Comparison of ENCODE assay signal across 1 cellular context in genomic region chr2:237744613-237745249, GRCh38.
A peak's percentile ranks its signal among the peaks of the same experiment; 100 is the strongest.
TF ChIP-seq lines count a peak whose summit lies in the region.

No MANE protein-coding gene starts in this region.

TF ChIP-seq in HepG2, 621 proteins besides CTCF, POLR2A, EP300 and RAD21 (continued from another document and continues in another):
- TF ChIP-seq, protein P1, sequence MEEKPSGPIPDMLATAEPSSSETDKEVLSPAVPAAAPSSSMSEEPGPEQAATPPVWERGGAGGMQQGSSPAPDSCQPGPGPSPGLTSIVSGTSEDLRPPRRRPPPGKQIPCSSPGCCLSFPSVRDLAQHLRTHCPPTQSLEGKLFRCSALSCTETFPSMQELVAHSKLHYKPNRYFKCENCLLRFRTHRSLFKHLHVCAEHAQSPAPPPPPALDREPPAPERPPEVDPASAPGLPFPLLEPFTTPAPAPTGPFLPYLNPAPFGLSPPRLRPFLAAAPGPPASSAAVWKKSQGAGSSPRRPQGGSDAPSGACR (CRISPR knock-in tag; IDR thresholded peaks at IDR 0.05): 0 out of 2 replicates have a peak, but pooled peaks have one; percentile 17
- TF ChIP-seq ZMYM3 (CRISPR knock-in tag; IDR thresholded peaks at IDR 0.05) (peak; percentile 13; the same call in 1 of the 2 replicates), SAP130 (CRISPR knock-in tag; IDR thresholded peaks at IDR 0.05; ENCODE audit: low read depth) (peak; percentile 63), MLLT10 (CRISPR knock-in tag; IDR thresholded peaks at IDR 0.05) (no peak), ATAD3A (CRISPR knock-in tag; IDR thresholded peaks at IDR 0.05) (0 out of 2 replicates have a peak, but pooled peaks have one; percentile 12), BORCS8-MEF2B (CRISPR knock-in tag; IDR thresholded peaks at IDR 0.05) (peak; percentile 64; the same call in 1 of the 2 replicates), SYNCRIP (IDR thresholded peaks at IDR 0.05; ENCODE audit: insufficient read depth, low read depth, low read length) (no peak), ZNF180 (CRISPR knock-in tag; IDR thresholded peaks at IDR 0.05; ENCODE audit: borderline replicate concordance, low read depth) (no peak), NCOA5 (CRISPR knock-in tag; IDR thresholded peaks at IDR 0.05) (no peak), MTF2 (CRISPR knock-in tag; IDR thresholded peaks at IDR 0.05; ENCODE audit: borderline replicate concordance) (no peak), ZNF713 (CRISPR knock-in tag; IDR thresholded peaks at IDR 0.05) (0 out of 2 replicates have a peak, but pooled peaks have one; percentile 58), HNRNPH1 (optimal IDR thresholded peaks at IDR 0.05; ENCODE audit: low read depth, low read length) (no peak), ZNF614 (CRISPR knock-in tag; IDR thresholded peaks at IDR 0.05; ENCODE audit: borderline replicate concordance) (peak; percentile 61; the same call in 1 of the 2 replicates), EED (CRISPR knock-in tag; IDR thresholded peaks at IDR 0.05) (peak; percentile 77; the same call in 1 of the 2 replicates), ZNF839 (CRISPR knock-in tag; IDR thresholded peaks at IDR 0.05; ENCODE audit: borderline replicate concordance) (peak; percentile 76; the same call in 1 of the 2 replicates), GABPA (IDR thresholded peaks at IDR 0.05; ENCODE audit: low read depth, low read length) (no peak), GABPA (CRISPR knock-in tag; IDR thresholded peaks at IDR 0.05; ENCODE audit: low read depth) (no peak), CBX1 (IDR thresholded peaks at IDR 0.05; ENCODE audit: low read depth) (peak; percentile 23), ZNF768 (CRISPR knock-in tag; IDR thresholded peaks at IDR 0.05) (0 out of 2 replicates have a peak, but pooled peaks have one; percentile 27), ZNF230 (CRISPR knock-in tag; IDR thresholded peaks at IDR 0.05) (no peak), TFE3 (CRISPR knock-in tag; IDR thresholded peaks at IDR 0.05) (peak; percentile 44; the same call in 1 of the 2 replicates), CC2D1A (CRISPR knock-in tag; IDR thresholded peaks at IDR 0.05) (no peak), AGO1 (IDR thresholded peaks at IDR 0.05; ENCODE audit: low read depth, low read length, poor library complexity, severe bottlenecking) (peak; percentile 32), ZNF205 (CRISPR knock-in tag; IDR thresholded peaks at IDR 0.05) (no peak), CAMTA2 (CRISPR knock-in tag; IDR thresholded peaks at IDR 0.05; ENCODE audit: borderline replicate concordance) (0 out of 2 replicates have a peak, but pooled peaks have one; percentile 75), TOPORS (CRISPR knock-in tag; IDR thresholded peaks at IDR 0.05) (no peak), ZNF605 (CRISPR knock-in tag; IDR thresholded peaks at IDR 0.05) (peak; percentile 90), ZGPAT (CRISPR knock-in tag; IDR thresholded peaks at IDR 0.05) (peak; percentile 71), MXI1 (IDR thresholded peaks at IDR 0.05; ENCODE audit: borderline replicate concordance, low read depth, low read length) (peak; percentile 52; the same call in 1 of the 3 replicates), ZNF468 (CRISPR knock-in tag; IDR thresholded peaks at IDR 0.05) (no peak), SALL1 (CRISPR knock-in tag; IDR thresholded peaks at IDR 0.05) (peak; percentile 95), MBNL3 (CRISPR knock-in tag; conservative IDR thresholded peaks at IDR 0.05) (no peak), NFKB2 (CRISPR knock-in tag; IDR thresholded peaks at IDR 0.05; ENCODE audit: borderline replicate concordance) (peak; percentile 88; the same call in 1 of the 2 replicates)
- TF ChIP-seq, protein P2, sequence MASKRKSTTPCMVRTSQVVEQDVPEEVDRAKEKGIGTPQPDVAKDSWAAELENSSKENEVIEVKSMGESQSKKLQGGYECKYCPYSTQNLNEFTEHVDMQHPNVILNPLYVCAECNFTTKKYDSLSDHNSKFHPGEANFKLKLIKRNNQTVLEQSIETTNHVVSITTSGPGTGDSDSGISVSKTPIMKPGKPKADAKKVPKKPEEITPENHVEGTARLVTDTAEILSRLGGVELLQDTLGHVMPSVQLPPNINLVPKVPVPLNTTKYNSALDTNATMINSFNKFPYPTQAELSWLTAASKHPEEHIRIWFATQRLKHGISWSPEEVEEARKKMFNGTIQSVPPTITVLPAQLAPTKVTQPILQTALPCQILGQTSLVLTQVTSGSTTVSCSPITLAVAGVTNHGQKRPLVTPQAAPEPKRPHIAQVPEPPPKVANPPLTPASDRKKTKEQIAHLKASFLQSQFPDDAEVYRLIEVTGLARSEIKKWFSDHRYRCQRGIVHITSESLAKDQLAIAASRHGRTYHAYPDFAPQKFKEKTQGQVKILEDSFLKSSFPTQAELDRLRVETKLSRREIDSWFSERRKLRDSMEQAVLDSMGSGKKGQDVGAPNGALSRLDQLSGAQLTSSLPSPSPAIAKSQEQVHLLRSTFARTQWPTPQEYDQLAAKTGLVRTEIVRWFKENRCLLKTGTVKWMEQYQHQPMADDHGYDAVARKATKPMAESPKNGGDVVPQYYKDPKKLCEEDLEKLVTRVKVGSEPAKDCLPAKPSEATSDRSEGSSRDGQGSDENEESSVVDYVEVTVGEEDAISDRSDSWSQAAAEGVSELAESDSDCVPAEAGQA (IDR thresholded peaks at IDR 0.05; ENCODE audit: low read depth): no peak
- TF ChIP-seq, protein P2 (CRISPR knock-in tag; IDR thresholded peaks at IDR 0.05; ENCODE audit: borderline replicate concordance): no peak
- TF ChIP-seq, protein P3, sequence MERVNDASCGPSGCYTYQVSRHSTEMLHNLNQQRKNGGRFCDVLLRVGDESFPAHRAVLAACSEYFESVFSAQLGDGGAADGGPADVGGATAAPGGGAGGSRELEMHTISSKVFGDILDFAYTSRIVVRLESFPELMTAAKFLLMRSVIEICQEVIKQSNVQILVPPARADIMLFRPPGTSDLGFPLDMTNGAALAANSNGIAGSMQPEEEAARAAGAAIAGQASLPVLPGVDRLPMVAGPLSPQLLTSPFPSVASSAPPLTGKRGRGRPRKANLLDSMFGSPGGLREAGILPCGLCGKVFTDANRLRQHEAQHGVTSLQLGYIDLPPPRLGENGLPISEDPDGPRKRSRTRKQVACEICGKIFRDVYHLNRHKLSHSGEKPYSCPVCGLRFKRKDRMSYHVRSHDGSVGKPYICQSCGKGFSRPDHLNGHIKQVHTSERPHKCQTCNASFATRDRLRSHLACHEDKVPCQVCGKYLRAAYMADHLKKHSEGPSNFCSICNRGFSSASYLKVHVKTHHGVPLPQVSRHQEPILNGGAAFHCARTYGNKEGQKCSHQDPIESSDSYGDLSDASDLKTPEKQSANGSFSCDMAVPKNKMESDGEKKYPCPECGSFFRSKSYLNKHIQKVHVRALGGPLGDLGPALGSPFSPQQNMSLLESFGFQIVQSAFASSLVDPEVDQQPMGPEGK (CRISPR knock-in tag; IDR thresholded peaks at IDR 0.05): peak; percentile 43; the same call in 1 of the 2 replicates
- TF ChIP-seq, protein P4, sequence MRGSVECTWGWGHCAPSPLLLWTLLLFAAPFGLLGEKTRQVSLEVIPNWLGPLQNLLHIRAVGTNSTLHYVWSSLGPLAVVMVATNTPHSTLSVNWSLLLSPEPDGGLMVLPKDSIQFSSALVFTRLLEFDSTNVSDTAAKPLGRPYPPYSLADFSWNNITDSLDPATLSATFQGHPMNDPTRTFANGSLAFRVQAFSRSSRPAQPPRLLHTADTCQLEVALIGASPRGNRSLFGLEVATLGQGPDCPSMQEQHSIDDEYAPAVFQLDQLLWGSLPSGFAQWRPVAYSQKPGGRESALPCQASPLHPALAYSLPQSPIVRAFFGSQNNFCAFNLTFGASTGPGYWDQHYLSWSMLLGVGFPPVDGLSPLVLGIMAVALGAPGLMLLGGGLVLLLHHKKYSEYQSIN (CRISPR knock-in tag; IDR thresholded peaks at IDR 0.05; ENCODE audit: borderline replicate concordance): no peak
- TF ChIP-seq, protein P5, sequence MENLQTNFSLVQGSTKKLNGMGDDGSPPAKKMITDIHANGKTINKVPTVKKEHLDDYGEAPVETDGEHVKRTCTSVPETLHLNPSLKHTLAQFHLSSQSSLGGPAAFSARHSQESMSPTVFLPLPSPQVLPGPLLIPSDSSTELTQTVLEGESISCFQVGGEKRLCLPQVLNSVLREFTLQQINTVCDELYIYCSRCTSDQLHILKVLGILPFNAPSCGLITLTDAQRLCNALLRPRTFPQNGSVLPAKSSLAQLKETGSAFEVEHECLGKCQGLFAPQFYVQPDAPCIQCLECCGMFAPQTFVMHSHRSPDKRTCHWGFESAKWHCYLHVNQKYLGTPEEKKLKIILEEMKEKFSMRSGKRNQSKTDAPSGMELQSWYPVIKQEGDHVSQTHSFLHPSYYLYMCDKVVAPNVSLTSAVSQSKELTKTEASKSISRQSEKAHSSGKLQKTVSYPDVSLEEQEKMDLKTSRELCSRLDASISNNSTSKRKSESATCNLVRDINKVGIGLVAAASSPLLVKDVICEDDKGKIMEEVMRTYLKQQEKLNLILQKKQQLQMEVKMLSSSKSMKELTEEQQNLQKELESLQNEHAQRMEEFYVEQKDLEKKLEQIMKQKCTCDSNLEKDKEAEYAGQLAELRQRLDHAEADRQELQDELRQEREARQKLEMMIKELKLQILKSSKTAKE (CRISPR knock-in tag; IDR thresholded peaks at IDR 0.05; ENCODE audit: borderline replicate concordance): no peak
- TF ChIP-seq, protein P6, sequence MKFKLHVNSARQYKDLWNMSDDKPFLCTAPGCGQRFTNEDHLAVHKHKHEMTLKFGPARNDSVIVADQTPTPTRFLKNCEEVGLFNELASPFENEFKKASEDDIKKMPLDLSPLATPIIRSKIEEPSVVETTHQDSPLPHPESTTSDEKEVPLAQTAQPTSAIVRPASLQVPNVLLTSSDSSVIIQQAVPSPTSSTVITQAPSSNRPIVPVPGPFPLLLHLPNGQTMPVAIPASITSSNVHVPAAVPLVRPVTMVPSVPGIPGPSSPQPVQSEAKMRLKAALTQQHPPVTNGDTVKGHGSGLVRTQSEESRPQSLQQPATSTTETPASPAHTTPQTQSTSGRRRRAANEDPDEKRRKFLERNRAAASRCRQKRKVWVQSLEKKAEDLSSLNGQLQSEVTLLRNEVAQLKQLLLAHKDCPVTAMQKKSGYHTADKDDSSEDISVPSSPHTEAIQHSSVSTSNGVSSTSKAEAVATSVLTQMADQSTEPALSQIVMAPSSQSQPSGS (CRISPR knock-in tag; IDR thresholded peaks at IDR 0.05): peak; percentile 83
- TF ChIP-seq, protein P7, sequence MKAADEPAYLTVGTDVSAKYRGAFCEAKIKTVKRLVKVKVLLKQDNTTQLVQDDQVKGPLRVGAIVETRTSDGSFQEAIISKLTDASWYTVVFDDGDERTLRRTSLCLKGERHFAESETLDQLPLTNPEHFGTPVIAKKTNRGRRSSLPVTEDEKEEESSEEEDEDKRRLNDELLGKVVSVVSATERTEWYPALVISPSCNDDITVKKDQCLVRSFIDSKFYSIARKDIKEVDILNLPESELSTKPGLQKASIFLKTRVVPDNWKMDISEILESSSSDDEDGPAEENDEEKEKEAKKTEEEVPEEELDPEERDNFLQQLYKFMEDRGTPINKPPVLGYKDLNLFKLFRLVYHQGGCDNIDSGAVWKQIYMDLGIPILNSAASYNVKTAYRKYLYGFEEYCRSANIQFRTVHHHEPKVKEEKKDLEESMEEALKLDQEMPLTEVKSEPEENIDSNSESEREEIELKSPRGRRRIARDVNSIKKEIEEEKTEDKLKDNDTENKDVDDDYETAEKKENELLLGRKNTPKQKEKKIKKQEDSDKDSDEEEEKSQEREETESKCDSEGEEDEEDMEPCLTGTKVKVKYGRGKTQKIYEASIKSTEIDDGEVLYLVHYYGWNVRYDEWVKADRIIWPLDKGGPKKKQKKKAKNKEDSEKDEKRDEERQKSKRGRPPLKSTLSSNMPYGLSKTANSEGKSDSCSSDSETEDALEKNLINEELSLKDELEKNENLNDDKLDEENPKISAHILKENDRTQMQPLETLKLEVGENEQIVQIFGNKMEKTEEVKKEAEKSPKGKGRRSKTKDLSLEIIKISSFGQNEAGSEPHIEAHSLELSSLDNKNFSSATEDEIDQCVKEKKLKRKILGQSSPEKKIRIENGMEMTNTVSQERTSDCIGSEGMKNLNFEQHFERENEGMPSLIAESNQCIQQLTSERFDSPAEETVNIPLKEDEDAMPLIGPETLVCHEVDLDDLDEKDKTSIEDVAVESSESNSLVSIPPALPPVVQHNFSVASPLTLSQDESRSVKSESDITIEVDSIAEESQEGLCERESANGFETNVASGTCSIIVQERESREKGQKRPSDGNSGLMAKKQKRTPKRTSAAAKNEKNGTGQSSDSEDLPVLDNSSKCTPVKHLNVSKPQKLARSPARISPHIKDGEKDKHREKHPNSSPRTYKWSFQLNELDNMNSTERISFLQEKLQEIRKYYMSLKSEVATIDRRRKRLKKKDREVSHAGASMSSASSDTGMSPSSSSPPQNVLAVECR (CRISPR knock-in tag; IDR thresholded peaks at IDR 0.05; ENCODE audit: borderline replicate concordance): no peak
